Comparison of ENCODE assay signal across 9 cellular contexts in genomic region chr2:226796012-226796839, GRCh38. TPM values are rescaled to one million over a fixed set of nuclear protein-coding genes. Genes with fewer than 3 reads are reported as not detected.
DNase-seq lines count a peak whose midpoint lies in the region; ATAC-seq and TF ChIP-seq lines count a peak whose summit lies in the region.
"Had no signal": no experiment of that assay in that cellular context is flagged by ENCODE, and none has a peak within 500 bp of the region (broad histone marks: within the 10 kb centered on the region; RNA-seq: fewer than 3 reads in every experiment).

No MANE protein-coding gene starts in this region.

- peaks cover 10 to 35% (median 16%) of the 10 kb centered on the region in 4 donors for H3K4me1 Mint-ChIP-seq in CD4-positive, CD25-positive, alpha-beta regulatory T cell
- H3K4me1 Mint-ChIP-seq in progenitor cell of endocrine pancreas (ENCODE audit: low read depth): peaks cover 42% of the 10 kb centered on the region

- peak overlapping the region in 1 of 3 donors; percentile 71 for H3K27ac Mint-ChIP-seq in CD4-positive, CD25-positive, alpha-beta regulatory T cell
- peak overlapping the region; percentile 74 for H3K27ac Mint-ChIP-seq in progenitor cell of endocrine pancreas

- BruUV-seq in Panc1 (replicated peaks; lab: Mats Ljungman, UMichigan): no TSS peak

- no peak overlapping the region for H3K27ac ChIP-seq in CD4-positive, CD25-positive, alpha-beta regulatory T cell (ENCODE audit: insufficient read depth, low read length, poor library complexity, severe bottlenecking)
- H3K27ac ChIP-seq in Panc1 (ENCODE audit: low read length): peak overlapping the region; percentile 90

- CTCF ChIA-PET in Panc1 (lab: Charles Lee): no interaction called here

- no peaks in the 10 kb centered on the region for H3K36me3 ChIP-seq in CD4-positive, CD25-positive, alpha-beta regulatory T cell (ENCODE audit: control insufficient read depth, insufficient read depth, low read length)
- no peaks in the 10 kb centered on the region; the same call in 1 of the 2 replicates for H3K36me3 ChIP-seq in Panc1 (ENCODE audit: control insufficient read depth, insufficient read depth, low read length)

- no peaks in the 10 kb centered on the region for H3K27me3 ChIP-seq in CD4-positive, CD25-positive, alpha-beta regulatory T cell (ENCODE audit: control insufficient read depth, insufficient read depth, low read length)
- H3K27me3 ChIP-seq in Panc1 (ENCODE audit: control insufficient read depth, insufficient read depth, low read length): no peaks in the 10 kb centered on the region

- in situ Hi-C loops in Panc1 (cut with HindIII; ENCODE audit: low pct_unique_long_range_greater_than_20kb, low sequenced_read_pairs): no loop called here

- H3K27me3 Mint-ChIP-seq in CD4-positive, CD25-positive, alpha-beta regulatory T cell: peaks cover 21% of the 10 kb centered on the region
- H3K27me3 Mint-ChIP-seq in progenitor cell of endocrine pancreas: no peaks in the 10 kb centered on the region

- no peaks in the 10 kb centered on the region for H3K9me3 ChIP-seq in CD4-positive, CD25-positive, alpha-beta regulatory T cell (ENCODE audit: control insufficient read depth in 2 of 2, low read length in 2 of 2)
- H3K9me3 ChIP-seq in Panc1 (ENCODE audit: control insufficient read depth, insufficient read depth, low read depth, low read length): no peaks in the 10 kb centered on the region

- H3K4me3 Mint-ChIP-seq in CD4-positive, CD25-positive, alpha-beta regulatory T cell: peak overlapping the region in 3 of 4 donors; percentile 68 to 87 (median 69)
- peak overlapping the region; percentile 46 for H3K4me3 Mint-ChIP-seq in progenitor cell of endocrine pancreas (ENCODE audit: low read depth)

- no peak overlapping the region for H3K4me3 ChIP-seq in CD4-positive, CD25-positive, alpha-beta regulatory T cell (ENCODE audit: low read depth, low read length)
- H3K4me3 ChIP-seq in Panc1 (ENCODE audit: low read depth in 2 of 2, low read length in 2 of 2) (peak overlapping the region; percentile 73 to 79), fibroblast of villous mesenchyme (ENCODE audit: low read depth, low read length) (peak overlapping the region; percentile 70)

- DNase-seq in CD4-positive, CD25-positive, alpha-beta regulatory T cell: no peak
- DNase-seq in Panc1 (ENCODE audit: low read depth, low spot score): no peak
- peak; percentile 28 for DNase-seq in fibroblast of villous mesenchyme (ENCODE audit: low read depth)
- no peak for DNase-seq in progenitor cell of endocrine pancreas (ENCODE audit: low spot score, unreplicated experiment)
- DNase-seq in activated effector memory CD4-positive, alpha-beta T cell treated with anti-CD3 and anti-CD28 coated beads, Interleukin-2, amount 50 U/mL, for 16 hours: no peak
- no peak for DNase-seq in NCI-H510A treated with DMSO at 0.1 percent for 48 hours (lab: John Stamatoyannopoulos, UW)
- DNase-seq in mucosa of gallbladder (ENCODE audit: low spot score): no peak
- DNase-seq: NCI-H1048 had no signal

- peaks cover 33% of the 10 kb centered on the region for H3K4me1 ChIP-seq in CD4-positive, CD25-positive, alpha-beta regulatory T cell (ENCODE audit: control insufficient read depth, insufficient read depth, low read length, poor library complexity, severe bottlenecking)
- H3K4me1 ChIP-seq in Panc1 (ENCODE audit: control insufficient read depth, insufficient read depth, low read length): peaks cover 14% of the 10 kb centered on the region

- no peaks in the 10 kb centered on the region for H3K36me3 Mint-ChIP-seq in CD4-positive, CD25-positive, alpha-beta regulatory T cell
- H3K36me3 Mint-ChIP-seq in progenitor cell of endocrine pancreas (ENCODE audit: insufficient read depth): peaks cover 20% of the 10 kb centered on the region

- POLR2A ChIA-PET in Panc1 (lab: Charles Lee): no interaction called here

- no peaks in the 10 kb centered on the region for H3K9me3 Mint-ChIP-seq in CD4-positive, CD25-positive, alpha-beta regulatory T cell
- no peaks in the 10 kb centered on the region for H3K9me3 Mint-ChIP-seq in progenitor cell of endocrine pancreas (ENCODE audit: low read depth)

- intact Hi-C loops in Panc1 (cut with micrococcal nuclease; ENCODE audit: unreplicated experiment): loop anchor here (5.0 to 10.0 kb wide), 4 partner anchors 311 to 909 kb away; no protein-coding TSS in a partner anchor

- no peak for TF ChIP-seq CTCF in Panc1 (IDR thresholded peaks at IDR 0.05)
- TF ChIP-seq CTCF in fibroblast of villous mesenchyme (IDR thresholded peaks at IDR 0.05; ENCODE audit: insufficient read depth, low read depth, low read length): no peak
- no peak for TF ChIP-seq CTCF in progenitor cell of endocrine pancreas (IDR thresholded peaks at IDR 0.05; ENCODE audit: unreplicated experiment)

- ATAC-seq in CD4-positive, CD25-positive, alpha-beta regulatory T cell (ENCODE audit: low read depth in 2 of 2): no peak
- ATAC-seq in Panc1 (no peak), GM21367 (IDR thresholded peaks at IDR 0.05; ENCODE audit: unreplicated experiment) (no peak)

RNA-seq across cellular contexts. Expression of gene IRS1, which starts 3.4 kb away (rescaled TPM):
- 3.5 TPM for total RNA-seq in CD4-positive, CD25-positive, alpha-beta regulatory T cell
- polyA plus RNA-seq in CD4-positive, CD25-positive, alpha-beta regulatory T cell: under 1 TPM in 3 of 4 donors, not detected in 1; 0.05 to 0.17 (median 0.13) TPM
- total RNA-seq in Panc1 (2021; ENCODE audit: unreplicated experiment) (27.3 TPM), fibroblast of villous mesenchyme (33.2 and 33.8 TPM in 2 replicates), progenitor cell of endocrine pancreas (17.1 and 20.5 TPM in 2 replicates), mucosa of gallbladder (35.9 TPM)
- 19.6 TPM for polyA plus RNA-seq in Panc1 (2012; ENCODE audit: insufficient read length)

RNA-seq across cellular contexts. Expression of gene RHBDD1, which starts 39.6 kb away (rescaled TPM):
- 56.4 TPM for total RNA-seq in CD4-positive, CD25-positive, alpha-beta regulatory T cell
- 10 to 100 TPM; 24.7 to 39.6 (median 26.1) TPM for polyA plus RNA-seq in CD4-positive, CD25-positive, alpha-beta regulatory T cell
- total RNA-seq in Panc1 (2021; ENCODE audit: unreplicated experiment): 25.3 TPM
- polyA plus RNA-seq in Panc1 (2012; ENCODE audit: insufficient read length): 11.6 TPM
- 18.7 and 38.9 TPM in 2 replicates for total RNA-seq in fibroblast of villous mesenchyme
- 31.0 and 32.7 TPM in 2 replicates for total RNA-seq in progenitor cell of endocrine pancreas
- total RNA-seq in mucosa of gallbladder: 36.7 TPM
